In genomic region chr6:26044140-26045045, GRCh38 we compare ENCODE assay signal across 1 cellular context.
TF ChIP-seq lines count a peak whose summit lies in the region.

No MANE protein-coding gene starts in this region.

TF ChIP-seq in GM23338, 12 proteins besides CTCF, POLR2A, EP300 and RAD21 (continued from another document):
- TF ChIP-seq, protein P1, sequence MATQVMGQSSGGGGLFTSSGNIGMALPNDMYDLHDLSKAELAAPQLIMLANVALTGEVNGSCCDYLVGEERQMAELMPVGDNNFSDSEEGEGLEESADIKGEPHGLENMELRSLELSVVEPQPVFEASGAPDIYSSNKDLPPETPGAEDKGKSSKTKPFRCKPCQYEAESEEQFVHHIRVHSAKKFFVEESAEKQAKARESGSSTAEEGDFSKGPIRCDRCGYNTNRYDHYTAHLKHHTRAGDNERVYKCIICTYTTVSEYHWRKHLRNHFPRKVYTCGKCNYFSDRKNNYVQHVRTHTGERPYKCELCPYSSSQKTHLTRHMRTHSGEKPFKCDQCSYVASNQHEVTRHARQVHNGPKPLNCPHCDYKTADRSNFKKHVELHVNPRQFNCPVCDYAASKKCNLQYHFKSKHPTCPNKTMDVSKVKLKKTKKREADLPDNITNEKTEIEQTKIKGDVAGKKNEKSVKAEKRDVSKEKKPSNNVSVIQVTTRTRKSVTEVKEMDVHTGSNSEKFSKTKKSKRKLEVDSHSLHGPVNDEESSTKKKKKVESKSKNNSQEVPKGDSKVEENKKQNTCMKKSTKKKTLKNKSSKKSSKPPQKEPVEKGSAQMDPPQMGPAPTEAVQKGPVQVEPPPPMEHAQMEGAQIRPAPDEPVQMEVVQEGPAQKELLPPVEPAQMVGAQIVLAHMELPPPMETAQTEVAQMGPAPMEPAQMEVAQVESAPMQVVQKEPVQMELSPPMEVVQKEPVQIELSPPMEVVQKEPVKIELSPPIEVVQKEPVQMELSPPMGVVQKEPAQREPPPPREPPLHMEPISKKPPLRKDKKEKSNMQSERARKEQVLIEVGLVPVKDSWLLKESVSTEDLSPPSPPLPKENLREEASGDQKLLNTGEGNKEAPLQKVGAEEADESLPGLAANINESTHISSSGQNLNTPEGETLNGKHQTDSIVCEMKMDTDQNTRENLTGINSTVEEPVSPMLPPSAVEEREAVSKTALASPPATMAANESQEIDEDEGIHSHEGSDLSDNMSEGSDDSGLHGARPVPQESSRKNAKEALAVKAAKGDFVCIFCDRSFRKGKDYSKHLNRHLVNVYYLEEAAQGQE (IDR thresholded peaks at IDR 0.05; ENCODE audit: unreplicated experiment): no peak
- TF ChIP-seq EZH2phosphoT487 (IDR thresholded peaks at IDR 0.05; ENCODE audit: unreplicated experiment): no peak
- TF ChIP-seq NANOG (IDR thresholded peaks at IDR 0.05; ENCODE audit: borderline replicate concordance): no peak
- TF ChIP-seq, protein P2, sequence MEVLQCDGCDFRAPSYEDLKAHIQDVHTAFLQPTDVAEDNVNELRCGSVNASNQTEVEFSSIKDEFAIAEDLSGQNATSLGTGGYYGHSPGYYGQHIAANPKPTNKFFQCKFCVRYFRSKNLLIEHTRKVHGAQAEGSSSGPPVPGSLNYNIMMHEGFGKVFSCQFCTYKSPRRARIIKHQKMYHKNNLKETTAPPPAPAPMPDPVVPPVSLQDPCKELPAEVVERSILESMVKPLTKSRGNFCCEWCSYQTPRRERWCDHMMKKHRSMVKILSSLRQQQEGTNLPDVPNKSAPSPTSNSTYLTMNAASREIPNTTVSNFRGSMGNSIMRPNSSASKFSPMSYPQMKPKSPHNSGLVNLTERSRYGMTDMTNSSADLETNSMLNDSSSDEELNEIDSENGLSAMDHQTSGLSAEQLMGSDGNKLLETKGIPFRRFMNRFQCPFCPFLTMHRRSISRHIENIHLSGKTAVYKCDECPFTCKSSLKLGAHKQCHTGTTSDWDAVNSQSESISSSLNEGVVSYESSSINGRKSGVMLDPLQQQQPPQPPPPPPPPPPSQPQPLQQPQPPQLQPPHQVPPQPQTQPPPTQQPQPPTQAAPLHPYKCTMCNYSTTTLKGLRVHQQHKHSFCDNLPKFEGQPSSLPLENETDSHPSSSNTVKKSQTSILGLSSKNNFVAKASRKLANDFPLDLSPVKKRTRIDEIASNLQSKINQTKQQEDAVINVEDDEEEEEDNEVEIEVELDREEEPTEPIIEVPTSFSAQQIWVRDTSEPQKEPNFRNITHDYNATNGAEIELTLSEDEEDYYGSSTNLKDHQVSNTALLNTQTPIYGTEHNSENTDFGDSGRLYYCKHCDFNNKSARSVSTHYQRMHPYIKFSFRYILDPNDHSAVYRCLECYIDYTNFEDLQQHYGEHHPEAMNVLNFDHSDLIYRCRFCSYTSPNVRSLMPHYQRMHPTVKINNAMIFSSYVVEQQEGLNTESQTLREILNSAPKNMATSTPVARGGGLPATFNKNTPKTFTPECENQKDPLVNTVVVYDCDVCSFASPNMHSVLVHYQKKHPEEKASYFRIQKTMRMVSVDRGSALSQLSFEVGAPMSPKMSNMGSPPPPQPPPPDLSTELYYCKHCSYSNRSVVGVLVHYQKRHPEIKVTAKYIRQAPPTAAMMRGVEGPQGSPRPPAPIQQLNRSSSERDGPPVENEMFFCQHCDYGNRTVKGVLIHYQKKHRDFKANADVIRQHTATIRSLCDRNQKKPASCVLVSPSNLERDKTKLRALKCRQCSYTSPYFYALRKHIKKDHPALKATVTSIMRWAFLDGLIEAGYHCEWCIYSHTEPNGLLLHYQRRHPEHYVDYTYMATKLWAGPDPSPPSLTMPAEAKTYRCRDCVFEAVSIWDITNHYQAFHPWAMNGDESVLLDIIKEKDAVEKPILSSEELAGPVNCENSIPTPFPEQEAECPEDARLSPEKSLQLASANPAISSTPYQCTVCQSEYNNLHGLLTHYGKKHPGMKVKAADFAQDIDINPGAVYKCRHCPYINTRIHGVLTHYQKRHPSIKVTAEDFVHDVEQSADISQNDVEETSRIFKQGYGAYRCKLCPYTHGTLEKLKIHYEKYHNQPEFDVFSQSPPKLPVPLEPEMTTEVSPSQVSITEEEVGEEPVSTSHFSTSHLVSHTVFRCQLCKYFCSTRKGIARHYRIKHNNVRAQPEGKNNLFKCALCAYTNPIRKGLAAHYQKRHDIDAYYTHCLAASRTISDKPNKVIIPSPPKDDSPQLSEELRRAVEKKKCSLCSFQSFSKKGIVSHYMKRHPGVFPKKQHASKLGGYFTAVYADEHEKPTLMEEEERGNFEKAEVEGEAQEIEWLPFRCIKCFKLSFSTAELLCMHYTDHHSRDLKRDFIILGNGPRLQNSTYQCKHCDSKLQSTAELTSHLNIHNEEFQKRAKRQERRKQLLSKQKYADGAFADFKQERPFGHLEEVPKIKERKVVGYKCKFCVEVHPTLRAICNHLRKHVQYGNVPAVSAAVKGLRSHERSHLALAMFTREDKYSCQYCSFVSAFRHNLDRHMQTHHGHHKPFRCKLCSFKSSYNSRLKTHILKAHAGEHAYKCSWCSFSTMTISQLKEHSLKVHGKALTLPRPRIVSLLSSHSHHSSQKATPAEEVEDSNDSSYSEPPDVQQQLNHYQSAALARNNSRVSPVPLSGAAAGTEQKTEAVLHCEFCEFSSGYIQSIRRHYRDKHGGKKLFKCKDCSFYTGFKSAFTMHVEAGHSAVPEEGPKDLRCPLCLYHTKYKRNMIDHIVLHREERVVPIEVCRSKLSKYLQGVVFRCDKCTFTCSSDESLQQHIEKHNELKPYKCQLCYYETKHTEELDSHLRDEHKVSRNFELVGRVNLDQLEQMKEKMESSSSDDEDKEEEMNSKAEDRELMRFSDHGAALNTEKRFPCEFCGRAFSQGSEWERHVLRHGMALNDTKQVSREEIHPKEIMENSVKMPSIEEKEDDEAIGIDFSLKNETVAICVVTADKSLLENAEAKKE (CRISPR knock-in tag; IDR thresholded peaks at IDR 0.05): no peak
- TF ChIP-seq STAT1 (IDR thresholded peaks at IDR 0.05; ENCODE audit: unreplicated experiment): no peak
- no peak for TF ChIP-seq ZNF331 (CRISPR knock-in tag; IDR thresholded peaks at IDR 0.05; ENCODE audit: low read depth)
